In genomic region chr3:101518421-101518871, GRCh38 we compare ENCODE assay signal across 8 cellular contexts. TPM values are rescaled to one million over a fixed set of nuclear protein-coding genes. Genes with fewer than 3 reads are reported as not detected.
DNase-seq lines count a peak whose midpoint lies in the region; ATAC-seq and TF ChIP-seq lines count a peak whose summit lies in the region.

No MANE protein-coding gene starts in this region.

- no peak for TF ChIP-seq CTCF in chondrocyte (IDR thresholded peaks at IDR 0.05)

- DNase-seq in NCI-H510A (lab: John Stamatoyannopoulos, UW) (peak; percentile 3), NCI-H748 (lab: John Stamatoyannopoulos, UW; ENCODE audit: unreplicated experiment) (no peak), chondrocyte (ENCODE audit: low spot score) (no peak), Right ventricle myocardium inferior (ENCODE audit: missing footprints) (no peak)
- DNase-seq in activated effector memory CD4-positive, alpha-beta T cell treated with anti-CD3 and anti-CD28 coated beads, Interleukin-2, amount 50 U/mL, for 16 hours = peak; percentile 69
- DNase-seq in stimulated activated CD4-positive, alpha-beta T cell treated with anti-CD3 and anti-CD28 coated beads, TNF-alpha, amount 100 ng/mL, for 24 hours (ENCODE audit: low read depth in 3 of 3) = peak; percentile 8 to 23 (median 22)

- intact Hi-C loops in Right ventricle myocardium inferior (cut with DNase I) = no loop called here

- peaks cover 4% of the 10 kb centered on the region for H3K4me1 Mint-ChIP-seq in chondrocyte (ENCODE audit: low read depth)

- no peak overlapping the region for H3K4me3 Mint-ChIP-seq in chondrocyte (ENCODE audit: unreplicated experiment)

- no peaks in the 10 kb centered on the region for H3K9me3 Mint-ChIP-seq in chondrocyte (ENCODE audit: low read depth)

- peak; percentile 97 for ATAC-seq in GM18867 (IDR thresholded peaks at IDR 0.05; ENCODE audit: unreplicated experiment)
- ATAC-seq in HG02623 (IDR thresholded peaks at IDR 0.05; ENCODE audit: unreplicated experiment) = peak; percentile 96
- ATAC-seq in Right ventricle myocardium inferior = no peak

- no peaks in the 10 kb centered on the region for H3K36me3 Mint-ChIP-seq in chondrocyte (ENCODE audit: low read depth)

- H3K27ac Mint-ChIP-seq in chondrocyte (ENCODE audit: unreplicated experiment) = no peak overlapping the region

- H3K27me3 Mint-ChIP-seq in chondrocyte (ENCODE audit: low read depth) = peaks cover 16% of the 10 kb centered on the region

RNA-seq across cellular contexts. Expression of gene SENP7, which starts 5.4 kb away (rescaled TPM):
- total RNA-seq in chondrocyte = 15.7 to 20.6 TPM (median 17.2 TPM) in 3 replicates
- total RNA-seq in Right ventricle myocardium inferior = 10.3 TPM

RNA-seq across cellular contexts. Expression of gene TRMT10C, which starts 43.2 kb away (rescaled TPM):
- total RNA-seq in chondrocyte (12.8 to 17.6 TPM (median 17.0 TPM) in 3 replicates), Right ventricle myocardium inferior (29.1 TPM)

RNA-seq across cellular contexts. Expression of gene PCNP, which starts 55.5 kb away (rescaled TPM):
- 128 to 145 TPM (median 139 TPM) in 3 replicates for total RNA-seq in chondrocyte
- 125 TPM for total RNA-seq in Right ventricle myocardium inferior

Comparison
In these comparisons a context has a peak if more than half of its experiments do, and no peak if none do; other contexts are left out.
1. DNase-seq: peak in NCI-H510A (single experiment), activated effector memory CD4-positive, alpha-beta T cell treated with anti-CD3 and anti-CD28 coated beads, Interleukin-2, amount 50 U/mL, for 16 hours (single experiment) and stimulated activated CD4-positive, alpha-beta T cell treated with anti-CD3 and anti-CD28 coated beads, TNF-alpha, amount 100 ng/mL, for 24 hours (3 of 3); none in NCI-H748 (single experiment), chondrocyte (single experiment) and Right ventricle myocardium inferior (single experiment).